8 cellular contexts compared by ENCODE assay signal in the genomic region with DNA sequence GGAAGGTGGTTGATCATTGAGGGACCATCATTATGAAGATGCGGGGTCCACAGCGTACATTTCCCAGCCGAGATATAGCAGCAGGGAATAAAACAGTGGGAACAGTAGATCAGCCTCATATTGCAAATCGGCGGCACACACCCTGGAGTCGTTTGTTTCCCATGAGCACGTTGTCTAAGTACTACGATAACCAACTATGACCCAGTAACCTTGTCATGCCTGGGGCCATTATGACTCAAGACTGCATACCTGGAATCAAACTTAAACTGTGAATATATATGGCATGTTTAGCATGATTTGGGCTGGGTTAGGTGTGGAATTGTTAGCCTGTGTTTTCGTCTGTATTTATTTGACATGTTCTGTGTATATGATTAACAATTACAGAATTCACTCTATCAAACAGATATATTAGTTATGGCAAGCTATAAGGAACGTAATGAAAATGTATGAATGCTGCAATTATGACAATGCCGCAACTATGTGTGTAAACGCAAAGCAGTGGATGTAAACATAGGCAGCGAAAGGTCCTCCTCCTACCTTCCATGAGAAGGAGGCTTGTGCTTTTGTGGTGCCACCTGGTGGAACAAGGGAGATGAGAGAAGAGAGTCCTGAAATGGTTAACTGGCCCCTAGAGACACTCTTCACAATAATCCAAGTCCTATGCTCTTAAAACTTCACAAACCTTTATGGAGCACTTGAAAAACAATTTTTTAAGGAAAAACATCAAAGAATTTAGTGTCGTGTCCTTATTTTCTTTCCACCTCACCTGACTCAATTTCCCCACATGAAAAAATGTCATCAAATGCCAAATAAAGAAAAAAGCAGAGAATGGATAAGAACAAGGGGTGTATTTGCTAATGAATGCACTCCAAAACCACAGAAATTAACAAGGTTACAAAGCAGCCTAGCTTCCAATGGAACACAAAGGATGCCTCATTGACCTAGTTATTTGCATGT. TPM values are rescaled to one million over a fixed set of nuclear protein-coding genes. Genes with fewer than 3 reads are reported as not detected.
DNase-seq lines count a peak whose midpoint lies in the region; ATAC-seq and TF ChIP-seq lines count a peak whose summit lies in the region.

No MANE protein-coding gene starts in this region.

- 94 to 95% methylated on average over 14 of the region's 14 CpGs for WGBS in aorta, 2 donors
- WGBS in prostate gland: 89% methylated on average over 14 of the region's 14 CpGs

- H3K4me1 ChIP-seq in aorta (ENCODE audit: control insufficient read depth in 1 of 2, insufficient read depth in 2 of 2, low read length in 2 of 2) (peaks cover 0 to 3% of the 10 kb centered on the region in 2 donors), prostate gland (replicated peaks) (no peaks in the 10 kb centered on the region)

- TF ChIP-seq CTCF in GM12864 (IDR thresholded peaks at IDR 0.05; ENCODE audit: low read depth, low read length, missing control alignments): peak; percentile 51
- TF ChIP-seq CTCF in prostate gland (IDR thresholded peaks at IDR 0.05): peak in 1 of 4 experiments; percentile 13

- H3K27ac ChIP-seq in aorta (ENCODE audit: low read depth in 1 of 2, low read length in 2 of 2) (no peak overlapping the region), prostate gland (no peak overlapping the region)

- intact Hi-C loops in aorta (cut with DNase I) (no loop called here), prostate gland (cut with DNase I) (no loop called here)

- H3K36me3 ChIP-seq in aorta (ENCODE audit: control insufficient read depth in 1 of 2, insufficient read depth in 2 of 2, low read length in 1 of 2): no peaks in the 10 kb centered on the region
- no peaks in the 10 kb centered on the region for H3K36me3 ChIP-seq in prostate gland

- no peaks in the 10 kb centered on the region for H3K27me3 ChIP-seq in aorta (ENCODE audit: control insufficient read depth in 1 of 2, insufficient read depth in 2 of 2, low read length in 1 of 2)
- no peaks in the 10 kb centered on the region for H3K27me3 ChIP-seq in prostate gland (replicated peaks; ENCODE audit: insufficient read depth)

- no peak for TF ChIP-seq POLR2A in prostate gland (IDR thresholded peaks at IDR 0.05)

- no peaks in the 10 kb centered on the region for H3K9me3 ChIP-seq in aorta (ENCODE audit: control insufficient read depth, low read length)
- H3K9me3 ChIP-seq in prostate gland: no peaks in the 10 kb centered on the region

- DNase-seq in GM12864 (ENCODE audit: low read depth) (no peak), RPMI8226 (peak; percentile 34), kidney tubule cell (ENCODE audit: low spot score) (peak; percentile 51), GM19238 (ENCODE audit: insufficient read length, low spot score) (no peak), aorta (no peak), 8988T (no peak), prostate gland (ENCODE audit: low spot score) (no peak)

- ATAC-seq in HG02759 (IDR thresholded peaks at IDR 0.05; ENCODE audit: unreplicated experiment): peak; percentile 54
- ATAC-seq in aorta (ENCODE audit: low FRiP score): no peak

- H3K4me3 ChIP-seq in GM12864 (ENCODE audit: low read depth, low read length) (no peak overlapping the region), aorta (ENCODE audit: low read length in 2 of 2) (no peak overlapping the region), prostate gland (no peak overlapping the region)

RNA-seq across cellular contexts. Expression of a gene that starts 47.1 kb away (rescaled TPM):
- total RNA-seq in aorta: 10 to 100 TPM; 14.7 to 21.8 TPM
- polyA plus RNA-seq in aorta: 10 to 100 TPM in 1 of 2 donors, 1 to 10 TPM in 1; 1.8 to 10.8 TPM
- 10 to 100 TPM in 1 of 2 donors, 1 to 10 TPM in 1; 4.5 to 21.7 TPM for total RNA-seq in prostate gland

Comparison
In these comparisons a context has a peak if more than half of its experiments do, and no peak if none do; other contexts are left out.
1. DNase-seq: peak in RPMI8226 (single experiment) and kidney tubule cell (single experiment); none in GM12864 (single experiment), GM19238 (single experiment), aorta (0 of 2), 8988T (single experiment) and prostate gland (single experiment).